35 cellular contexts compared by ENCODE assay signal in genomic region chr22:18925368-18926064, GRCh38. TPM values are rescaled to one million over a fixed set of nuclear protein-coding genes. Genes with fewer than 3 reads are reported as not detected.
"Had no signal": no experiment of that assay in that cellular context is flagged by ENCODE, and none has a peak within 500 bp of the region (broad histone marks: within the 10 kb centered on the region; RNA-seq: fewer than 3 reads in every experiment).

No MANE protein-coding gene starts in this region.

- H3K36me3 ChIP-seq: MG63 had no signal

- DNase-seq: Karpas-422, Kasumi-1, KG1, MG63, MM.1S, MV-4-11, NCI-H1048, NCI-H1092, NCI-H1092 treated with DMSO at 0.1 percent for 48 hours, NCI-H1105, NCI-H1105 treated with DMSO at 0.1 percent for 48 hours, NCI-H1417, NCI-H1417 treated with DMSO at 0.1 percent for 48 hours, NCI-H1436, NCI-H1436 treated with DMSO at 0.1 percent for 48 hours, NCI-H146, NCI-H1694, NCI-H1694 treated with DMSO at 0.1 percent for 48 hours, NCI-H187, NCI-H187 treated with DMSO at 0.1 percent for 48 hours, NCI-H1930, NCI-H2029, NCI-H2029 treated with DMSO at 0.1 percent for 48 hours, NCI-H2081, NCI-H2081 treated with DMSO at 0.1 percent for 48 hours, NCI-H2107, NCI-H2171, NCI-H2171 treated with DMSO at 0.1 percent for 48 hours, NCI-H2227 treated with DMSO at 0.1 percent for 48 hours, NCI-H226, NCI-H345, NCI-H446, NCI-H446 treated with DMSO at 0.1 percent for 48 hours had no signal

- H3K4me3 ChIP-seq: MG63 had no signal

- H3K9me3 ChIP-seq: MG63 had no signal

RNA-seq across cellular contexts. Expression of gene PRODH, which starts 10.6 kb away (rescaled TPM):
- total RNA-seq: LHCN-M2, M059J had no signal
